ENCODE assay signal across 1 cellular context in the genomic region with DNA sequence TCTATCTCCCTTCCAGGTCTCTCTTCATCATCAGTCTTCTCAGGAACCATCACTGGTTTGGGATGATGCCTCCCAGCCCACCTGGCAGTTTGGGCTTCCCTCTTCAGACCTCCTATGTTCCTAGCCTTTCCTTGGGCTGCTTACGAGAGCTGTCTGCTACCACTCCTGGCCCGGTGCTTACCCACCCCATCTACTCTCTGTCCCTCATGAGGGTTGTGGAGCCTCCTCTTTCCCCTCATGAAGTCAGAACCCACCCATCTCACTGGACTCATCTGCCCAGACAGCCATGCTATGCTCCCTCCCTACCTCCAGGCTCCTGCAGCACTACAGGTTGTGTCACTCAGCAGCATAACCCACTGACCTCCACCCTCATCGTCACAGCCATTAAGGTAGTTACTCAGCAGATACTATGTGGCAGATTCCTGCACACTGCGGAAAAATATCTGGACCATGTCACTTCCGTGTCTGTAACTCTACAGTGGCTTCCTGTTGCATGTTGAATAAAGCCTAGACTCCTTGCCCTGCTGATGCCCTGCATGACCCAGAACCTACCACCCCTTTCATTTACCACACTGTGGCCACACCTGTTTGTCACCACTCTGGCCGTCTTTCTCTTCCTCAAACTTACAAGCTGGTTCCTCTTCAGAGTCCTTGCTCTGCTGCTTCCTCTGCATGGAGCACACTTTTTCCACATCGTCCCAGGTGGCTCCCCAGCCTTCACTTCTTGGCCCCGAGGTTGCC.
A peak's percentile ranks its signal among the peaks of the same experiment; 100 is the strongest.
TF ChIP-seq lines count a peak whose summit lies in the region.

No MANE protein-coding gene starts in this region.

TF ChIP-seq in K562, 482 proteins besides CTCF, POLR2A, EP300 and RAD21:
- TF ChIP-seq CGGBP1 (CRISPR knock-in tag; IDR thresholded peaks at IDR 0.05) (no peak), ZNF316 (IDR thresholded peaks at IDR 0.05) (peak; percentile 27), POLR2AphosphoS5 (IDR thresholded peaks at IDR 0.05; ENCODE audit: control insufficient read depth, insufficient read depth, low read depth, low read length) (peak; percentile 15; the same call in 1 of the 2 replicates), MEIS2 (IDR thresholded peaks at IDR 0.05; ENCODE audit: partially characterized antibody) (peak; percentile 57), FOXP4 (CRISPR knock-in tag; IDR thresholded peaks at IDR 0.05; ENCODE audit: borderline replicate concordance) (no peak), NFE2 (IDR thresholded peaks at IDR 0.05; ENCODE audit: low read depth) (peak; percentile 69; the same call in 1 of the 2 replicates), YBX1 (IDR thresholded peaks at IDR 0.05) (no peak), GABPA (tag; conservative IDR thresholded peaks at IDR 0.05; ENCODE audit: low read depth) (0 out of 2 replicates have a peak, but pooled peaks have one; percentile 30), CREM (IDR thresholded peaks at IDR 0.05; ENCODE audit: low read depth) (0 out of 2 replicates have a peak, but pooled peaks have one; percentile 38), YY1 (IDR thresholded peaks at IDR 0.05; ENCODE audit: borderline replicate concordance in 1 of 3, control insufficient read depth in 1 of 3, extremely low read depth in 1 of 3, insufficient read depth in 3 of 3, insufficient read length in 1 of 3, insufficient replicate concordance in 2 of 3, low read depth in 1 of 3, low read length in 2 of 3) (no peak)
- TF ChIP-seq, protein P1, sequence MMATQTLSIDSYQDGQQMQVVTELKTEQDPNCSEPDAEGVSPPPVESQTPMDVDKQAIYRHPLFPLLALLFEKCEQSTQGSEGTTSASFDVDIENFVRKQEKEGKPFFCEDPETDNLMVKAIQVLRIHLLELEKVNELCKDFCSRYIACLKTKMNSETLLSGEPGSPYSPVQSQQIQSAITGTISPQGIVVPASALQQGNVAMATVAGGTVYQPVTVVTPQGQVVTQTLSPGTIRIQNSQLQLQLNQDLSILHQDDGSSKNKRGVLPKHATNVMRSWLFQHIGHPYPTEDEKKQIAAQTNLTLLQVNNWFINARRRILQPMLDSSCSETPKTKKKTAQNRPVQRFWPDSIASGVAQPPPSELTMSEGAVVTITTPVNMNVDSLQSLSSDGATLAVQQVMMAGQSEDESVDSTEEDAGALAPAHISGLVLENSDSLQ (IDR thresholded peaks at IDR 0.05) = peak; percentile 66; the same call in 1 of the 2 replicates
- TF ChIP-seq, protein P2, sequence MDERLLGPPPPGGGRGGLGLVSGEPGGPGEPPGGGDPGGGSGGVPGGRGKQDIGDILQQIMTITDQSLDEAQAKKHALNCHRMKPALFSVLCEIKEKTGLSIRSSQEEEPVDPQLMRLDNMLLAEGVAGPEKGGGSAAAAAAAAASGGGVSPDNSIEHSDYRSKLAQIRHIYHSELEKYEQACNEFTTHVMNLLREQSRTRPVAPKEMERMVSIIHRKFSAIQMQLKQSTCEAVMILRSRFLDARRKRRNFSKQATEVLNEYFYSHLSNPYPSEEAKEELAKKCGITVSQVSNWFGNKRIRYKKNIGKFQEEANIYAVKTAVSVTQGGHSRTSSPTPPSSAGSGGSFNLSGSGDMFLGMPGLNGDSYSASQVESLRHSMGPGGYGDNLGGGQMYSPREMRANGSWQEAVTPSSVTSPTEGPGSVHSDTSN (CRISPR knock-in tag; IDR thresholded peaks at IDR 0.05; ENCODE audit: low read depth) = no peak
- TF ChIP-seq, protein P2 (tag; conservative IDR thresholded peaks at IDR 0.05; ENCODE audit: low read depth) = 0 out of 2 replicates have a peak, but pooled peaks have one; percentile 23
- TF ChIP-seq, protein P3, sequence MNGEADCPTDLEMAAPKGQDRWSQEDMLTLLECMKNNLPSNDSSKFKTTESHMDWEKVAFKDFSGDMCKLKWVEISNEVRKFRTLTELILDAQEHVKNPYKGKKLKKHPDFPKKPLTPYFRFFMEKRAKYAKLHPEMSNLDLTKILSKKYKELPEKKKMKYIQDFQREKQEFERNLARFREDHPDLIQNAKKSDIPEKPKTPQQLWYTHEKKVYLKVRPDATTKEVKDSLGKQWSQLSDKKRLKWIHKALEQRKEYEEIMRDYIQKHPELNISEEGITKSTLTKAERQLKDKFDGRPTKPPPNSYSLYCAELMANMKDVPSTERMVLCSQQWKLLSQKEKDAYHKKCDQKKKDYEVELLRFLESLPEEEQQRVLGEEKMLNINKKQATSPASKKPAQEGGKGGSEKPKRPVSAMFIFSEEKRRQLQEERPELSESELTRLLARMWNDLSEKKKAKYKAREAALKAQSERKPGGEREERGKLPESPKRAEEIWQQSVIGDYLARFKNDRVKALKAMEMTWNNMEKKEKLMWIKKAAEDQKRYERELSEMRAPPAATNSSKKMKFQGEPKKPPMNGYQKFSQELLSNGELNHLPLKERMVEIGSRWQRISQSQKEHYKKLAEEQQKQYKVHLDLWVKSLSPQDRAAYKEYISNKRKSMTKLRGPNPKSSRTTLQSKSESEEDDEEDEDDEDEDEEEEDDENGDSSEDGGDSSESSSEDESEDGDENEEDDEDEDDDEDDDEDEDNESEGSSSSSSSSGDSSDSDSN (IDR thresholded peaks at IDR 0.05; ENCODE audit: borderline replicate concordance in 1 of 2, low read depth in 2 of 2, low read length in 2 of 2) = no peak
- TF ChIP-seq, protein P4, sequence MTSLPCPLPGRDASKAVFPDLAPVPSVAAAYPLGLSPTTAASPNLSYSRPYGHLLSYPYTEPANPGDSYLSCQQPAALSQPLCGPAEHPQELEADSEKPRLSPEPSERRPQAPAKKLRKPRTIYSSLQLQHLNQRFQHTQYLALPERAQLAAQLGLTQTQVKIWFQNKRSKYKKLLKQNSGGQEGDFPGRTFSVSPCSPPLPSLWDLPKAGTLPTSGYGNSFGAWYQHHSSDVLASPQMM (CRISPR knock-in tag; IDR thresholded peaks at IDR 0.05) = no peak
